ENCODE assay signal across 23 cellular contexts in genomic region chr2:214529514-214529913, GRCh38.
A peak's percentile ranks its signal among the peaks of the same experiment; 100 is the strongest.
DNase-seq lines count a peak whose midpoint lies in the region; ATAC-seq, FAIRE-seq and TF ChIP-seq lines count a peak whose summit lies in the region.
"Had no signal": no experiment of that assay in that cellular context is flagged by ENCODE, and none has a peak within 500 bp of the region (broad histone marks: within the 10 kb centered on the region; RNA-seq: fewer than 3 reads in every experiment).

No MANE protein-coding gene starts in this region.

- H3K9ac ChIP-seq in HepG2 (ENCODE audit: insufficient read depth, low read depth, low read length), result no peak overlapping the region
- H3K9ac ChIP-seq in IMR-90 (ENCODE audit: low read depth, low read length), result no peak overlapping the region
- H3K9ac ChIP-seq in neural progenitor cell, result no peak overlapping the region
- H3K9ac ChIP-seq: BLaER1 had no signal

- no peak overlapping the region for H2AK5ac ChIP-seq in IMR-90 (ENCODE audit: low read depth, low read length)

- TF ChIP-seq POLR2A in HepG2 (IDR thresholded peaks at IDR 0.05; ENCODE audit: insufficient read depth in 1 of 2, low read depth in 2 of 2, low read length in 2 of 2) (no peak), right lobe of liver (IDR thresholded peaks at IDR 0.05) (no peak), IMR-90 (IDR thresholded peaks at IDR 0.05; ENCODE audit: low read depth, low read length) (no peak)

- H3K27ac Mint-ChIP-seq in progenitor cell of endocrine pancreas (peak overlapping the region; percentile 42), neural progenitor cell (no peak overlapping the region)
- H3K27ac Mint-ChIP-seq: CD14-positive monocyte; CD4-positive, alpha-beta memory T cell; CD4-positive, CD25-positive, alpha-beta regulatory T cell; CD8-positive, alpha-beta memory T cell had no signal

- H3K18ac ChIP-seq in IMR-90 (ENCODE audit: low read depth, low read length), result no peak overlapping the region; the same call in 1 of the 2 replicates

- dilution Hi-C loops in IMR-90 (cut with HindIII; ENCODE audit: low sequenced_read_pairs, unreplicated experiment), result no loop called here

- in situ Hi-C loops in HepG2 (cut with HindIII; ENCODE audit: extremely low pct_ligation_motif_present, low pct_unique_long_range_greater_than_20kb) (no loop called here), IMR-90 (cut with MboI; ENCODE audit: low sequenced_read_pairs) (no loop called here)

- no peak overlapping the region for H3K23ac ChIP-seq in IMR-90 (ENCODE audit: low read depth, low read length)

- intact Hi-C loops in HepG2 (cut with micrococcal nuclease; ENCODE audit: unreplicated experiment), result no loop called here
- intact Hi-C loops in right lobe of liver (cut with DNase I), result no loop called here
- intact Hi-C loops in IMR-90 (cut with micrococcal nuclease), result no loop called here
- intact Hi-C loops in PC-9 (cut with micrococcal nuclease; ENCODE audit: unreplicated experiment), result no loop called here

- FAIRE-seq in HepG2 (lab: Jason Lieb, UNC), result no peak
- FAIRE-seq: G401.6, GM12891, GM19239 had no signal

- CTCF ChIA-PET in HepG2 (lab: Yijun Ruan, JAX; ENCODE audit: low intra/inter-chr PET ratio, low total read pairs), result no interaction called here
- CTCF ChIA-PET in IMR-90 (lab: Yijun Ruan, JAX), result no interaction called here
- CTCF ChIA-PET in PC-9 (lab: Charles Lee), result no interaction called here

- H2BK5ac ChIP-seq in IMR-90 (ENCODE audit: low read depth, low read length, poor library complexity, severe bottlenecking), result no peak overlapping the region

- WGBS in HepG2 (ENCODE audit: low lambda C conversion rate), result 39% methylated on average over 6 of the region's 6 CpGs
- WGBS in right lobe of liver (ENCODE audit: insufficient coverage, low coverage, low lambda C conversion rate, missing lambda C conversion rate), result 53% methylated on average over 6 of the region's 6 CpGs
- WGBS in IMR-90 (ENCODE audit: extremely low coverage in 2 of 2, insufficient read length in 1 of 2), 2 experiments, result no CpG with 5 or more reads among the region's 6 CpGs

- TF ChIP-seq EP300 in HepG2 (IDR thresholded peaks at IDR 0.05; ENCODE audit: low read depth in 2 of 2, low read length in 2 of 2) (no peak), HepG2 (CRISPR knock-in tag; IDR thresholded peaks at IDR 0.05; ENCODE audit: borderline replicate concordance) (no peak)

- no peak overlapping the region for H2AK9ac ChIP-seq in IMR-90 (replicated peaks; ENCODE audit: low read depth, low read length, poor library complexity)

- H3K4me1 Mint-ChIP-seq in progenitor cell of endocrine pancreas (ENCODE audit: low read depth) (peaks cover 5% of the 10 kb centered on the region), neural progenitor cell (no peaks in the 10 kb centered on the region)
- H3K4me1 Mint-ChIP-seq: CD14-positive monocyte; CD4-positive, alpha-beta memory T cell; CD4-positive, CD25-positive, alpha-beta regulatory T cell; CD8-positive, alpha-beta memory T cell had no signal

- H3K4me3 ChIP-seq in HepG2 (replicated peaks in 1 of 3; ENCODE audit: insufficient read depth in 1 of 3, low read depth in 2 of 3, low read length in 3 of 3) (no peak overlapping the region), right lobe of liver (no peak overlapping the region), IMR-90 (ENCODE audit: insufficient read depth, low read depth, low read length) (no peak overlapping the region), PC-9 (no peak overlapping the region), neural progenitor cell (no peak overlapping the region)
- H3K4me3 ChIP-seq: BLaER1 had no signal

- H3K27me3 ChIP-seq in HepG2 (ENCODE audit: control insufficient read depth in 1 of 2, insufficient read depth in 2 of 2, low read length in 2 of 2), result no peaks in the 10 kb centered on the region
- no peaks in the 10 kb centered on the region for H3K27me3 ChIP-seq in right lobe of liver
- H3K27me3 ChIP-seq in IMR-90 (ENCODE audit: control insufficient read depth, insufficient read depth, low read length), result no peaks in the 10 kb centered on the region
- H3K27me3 ChIP-seq in PC-9 (ENCODE audit: insufficient read depth, low read depth), result no peaks in the 10 kb centered on the region
- H3K27me3 ChIP-seq in neural progenitor cell, result no peaks in the 10 kb centered on the region
- H3K27me3 ChIP-seq: BE2C, BLaER1 had no signal

- no peak overlapping the region for H2BK120ac ChIP-seq in IMR-90 (ENCODE audit: low read depth, low read length)

- H4K5ac ChIP-seq in IMR-90 (ENCODE audit: low read depth, low read length), result no peak overlapping the region

- H2BK15ac ChIP-seq in IMR-90 (ENCODE audit: low read depth, low read length), result no peak overlapping the region

- no peak overlapping the region for H2AFZ ChIP-seq in HepG2 (ENCODE audit: low read length)
- H2AFZ ChIP-seq in IMR-90 (replicated peaks; ENCODE audit: low read length, poor library complexity), result no peak overlapping the region
- H2AFZ ChIP-seq in PC-9, result 0 out of 2 replicates have a peak overlapping the region, but pooled peaks have one; percentile 46
- no peak overlapping the region for H2AFZ ChIP-seq in neural progenitor cell (replicated peaks)

- H3K9me3 Mint-ChIP-seq in progenitor cell of endocrine pancreas (ENCODE audit: low read depth) (peaks cover 4% of the 10 kb centered on the region), neural progenitor cell (no peaks in the 10 kb centered on the region)
- H3K9me3 Mint-ChIP-seq: CD4-positive, CD25-positive, alpha-beta regulatory T cell; CD8-positive, alpha-beta memory T cell had no signal

- 0 out of 2 replicates have a peak, but pooled peaks cover 2% of the 10 kb centered on the region for H3K9me1 ChIP-seq in IMR-90 (ENCODE audit: insufficient read depth, low read length)

- no peak overlapping the region for H2BK20ac ChIP-seq in IMR-90 (ENCODE audit: low read depth, low read length)

- H3K4me1 ChIP-seq in HepG2 (ENCODE audit: insufficient read depth, low read length) (no peaks in the 10 kb centered on the region), right lobe of liver (no peaks in the 10 kb centered on the region), IMR-90 (ENCODE audit: control insufficient read depth, insufficient read depth, low read length) (peaks cover 9% of the 10 kb centered on the region), PC-9 (replicated peaks; ENCODE audit: insufficient read depth) (no peaks in the 10 kb centered on the region), neural progenitor cell (no peaks in the 10 kb centered on the region)
- H3K4me1 ChIP-seq: BLaER1 had no signal

- no peaks in the 10 kb centered on the region for H3K9me3 ChIP-seq in HepG2 (ENCODE audit: low read length)
- H3K9me3 ChIP-seq in right lobe of liver, result no peaks in the 10 kb centered on the region
- H3K9me3 ChIP-seq in IMR-90 (ENCODE audit: control insufficient read depth, insufficient read depth, low read length), result no peaks in the 10 kb centered on the region
- no peaks in the 10 kb centered on the region; the same call in 1 of the 2 replicates for H3K9me3 ChIP-seq in PC-9 (ENCODE audit: insufficient read depth, low read depth)
- no peaks in the 10 kb centered on the region for H3K9me3 ChIP-seq in neural progenitor cell (ENCODE audit: low read depth)
- H3K9me3 ChIP-seq: BE2C, BLaER1 had no signal

- no peak overlapping the region for H4K91ac ChIP-seq in IMR-90 (ENCODE audit: insufficient read depth, low read depth, low read length)

- TF ChIP-seq RAD21 in HepG2 (CRISPR knock-in tag; IDR thresholded peaks at IDR 0.05), result no peak
- no peak for TF ChIP-seq RAD21 in IMR-90 (IDR thresholded peaks at IDR 0.05; ENCODE audit: low read length)

- TF ChIP-seq CTCF in HepG2 (CRISPR knock-in tag; IDR thresholded peaks at IDR 0.05) (no peak), right lobe of liver (IDR thresholded peaks at IDR 0.05) (no peak), IMR-90 (conservative IDR thresholded peaks at IDR 0.05; ENCODE audit: low read depth, low read length) (no peak), PC-9 (conservative IDR thresholded peaks at IDR 0.05) (no peak), progenitor cell of endocrine pancreas (IDR thresholded peaks at IDR 0.05; ENCODE audit: unreplicated experiment) (no peak), neural progenitor cell (IDR thresholded peaks at IDR 0.05) (no peak)

- BruUV-seq in HepG2 (replicated peaks; lab: Mats Ljungman, UMichigan), result no TSS peak
- BruUV-seq in IMR-90 (replicated peaks; lab: Mats Ljungman, UMichigan), result no TSS peak
- no TSS peak for BruUV-seq in PC-9 (replicated peaks; lab: Mats Ljungman, UMichigan)

- DNase-seq in HepG2 (ENCODE audit: low spot score), result no peak
- no peak for DNase-seq in right lobe of liver
- DNase-seq in IMR-90, result no peak
- no peak for DNase-seq in PC-9
- no peak for DNase-seq in progenitor cell of endocrine pancreas (ENCODE audit: low spot score, unreplicated experiment)
- no peak for DNase-seq in OCI-M2 (lab: John Stamatoyannopoulos, UW; ENCODE audit: unreplicated experiment)
- DNase-seq in neural progenitor cell (ENCODE audit: low spot score), result no peak
- DNase-seq: ACHN; BE2C; C1 segment of cervical spinal cord; CD4-positive, alpha-beta memory T cell; CD4-positive, CD25-positive, alpha-beta regulatory T cell; CD8-positive, alpha-beta memory T cell; COR-L47; DMS79 treated with DMSO at 0.1 percent for 48 hours; GF-D8 had no signal

- H3K36me3 ChIP-seq in HepG2 (replicated peaks in 1 of 2; ENCODE audit: control insufficient read depth in 1 of 2, insufficient read depth in 2 of 2, low read length in 2 of 2), result no peaks in the 10 kb centered on the region
- H3K36me3 ChIP-seq in right lobe of liver, result no peaks in the 10 kb centered on the region
- no peaks in the 10 kb centered on the region for H3K36me3 ChIP-seq in IMR-90 (ENCODE audit: control insufficient read depth, insufficient read depth, low read length)
- H3K36me3 ChIP-seq in PC-9 (ENCODE audit: low read depth), result no peaks in the 10 kb centered on the region
- no peaks in the 10 kb centered on the region for H3K36me3 ChIP-seq in neural progenitor cell
- H3K36me3 ChIP-seq: BE2C, BLaER1 had no signal

- no peak overlapping the region for H3K56ac ChIP-seq in IMR-90 (ENCODE audit: extremely low read depth, insufficient read depth, low read length)

- H3K27me3 Mint-ChIP-seq in progenitor cell of endocrine pancreas (no peaks in the 10 kb centered on the region), neural progenitor cell (ENCODE audit: insufficient read depth, low read depth) (no peaks in the 10 kb centered on the region)
- H3K27me3 Mint-ChIP-seq: CD4-positive, alpha-beta memory T cell; CD4-positive, CD25-positive, alpha-beta regulatory T cell; CD8-positive, alpha-beta memory T cell had no signal

- H3K79me2 ChIP-seq in HepG2 (ENCODE audit: insufficient read depth, low read length), result no peaks in the 10 kb centered on the region
- H3K79me2 ChIP-seq in PC-9 (ENCODE audit: low read depth), result no peaks in the 10 kb centered on the region
- H3K79me2 ChIP-seq in neural progenitor cell (ENCODE audit: low read depth), result no peaks in the 10 kb centered on the region

- ATAC-seq in HepG2 (no peak), right lobe of liver (no peak), IMR-90 (ENCODE audit: low read depth) (no peak), HG03432 (IDR thresholded peaks at IDR 0.05; ENCODE audit: unreplicated experiment) (no peak)

- no peak overlapping the region for H3K14ac ChIP-seq in IMR-90 (replicated peaks; ENCODE audit: low read depth, low read length)

- H4K20me1 ChIP-seq in HepG2 (ENCODE audit: insufficient read depth, low read length), result no peaks in the 10 kb centered on the region
- no peaks in the 10 kb centered on the region for H4K20me1 ChIP-seq in IMR-90 (ENCODE audit: insufficient read depth, low read length)
- no peaks in the 10 kb centered on the region for H4K20me1 ChIP-seq in PC-9 (ENCODE audit: insufficient read depth)
- no peaks in the 10 kb centered on the region for H4K20me1 ChIP-seq in neural progenitor cell (ENCODE audit: low read depth)
- H4K20me1 ChIP-seq: BLaER1 had no signal

- H3K4ac ChIP-seq in IMR-90 (ENCODE audit: low read depth, low read length), result no peak overlapping the region

- H3F3A ChIP-seq in PC-9 (ENCODE audit: insufficient read depth, low read depth) (no peaks in the 10 kb centered on the region), neural progenitor cell (ENCODE audit: low read depth) (no peaks in the 10 kb centered on the region)

- H3K79me1 ChIP-seq in IMR-90 (ENCODE audit: low read depth in 1 of 2, low read length in 2 of 2), result no peaks in the 10 kb centered on the region

- no peaks in the 10 kb centered on the region for H3K9me2 ChIP-seq in PC-9 (ENCODE audit: insufficient read depth)

- no peak overlapping the region for H4K8ac ChIP-seq in IMR-90 (ENCODE audit: low read depth in 2 of 2, low read length in 2 of 2)

- no peak overlapping the region for H3K4me2 ChIP-seq in HepG2 (ENCODE audit: low read depth, low read length)
- H3K4me2 ChIP-seq in IMR-90 (ENCODE audit: low read depth, low read length), result no peak overlapping the region
- no peak overlapping the region for H3K4me2 ChIP-seq in PC-9
- H3K4me2 ChIP-seq in neural progenitor cell, result no peak overlapping the region
- H3K4me2 ChIP-seq: BLaER1 had no signal

- no peak overlapping the region for H3K4me3 Mint-ChIP-seq in progenitor cell of endocrine pancreas (ENCODE audit: low read depth)
- no peak overlapping the region for H3K4me3 Mint-ChIP-seq in neural progenitor cell
- H3K4me3 Mint-ChIP-seq: CD14-positive monocyte; CD4-positive, alpha-beta memory T cell; CD4-positive, CD25-positive, alpha-beta regulatory T cell; CD8-positive, alpha-beta memory T cell had no signal

- POLR2A ChIA-PET in HepG2 (lab: Yijun Ruan, JAX) (no interaction called here), IMR-90 (lab: Charles Lee; ENCODE audit: unreplicated experiment) (no interaction called here), PC-9 (lab: Charles Lee; ENCODE audit: unreplicated experiment) (no interaction called here)

- H3K36me3 Mint-ChIP-seq in progenitor cell of endocrine pancreas (ENCODE audit: insufficient read depth) (no peaks in the 10 kb centered on the region), neural progenitor cell (no peaks in the 10 kb centered on the region)
- H3K36me3 Mint-ChIP-seq: CD14-positive monocyte; CD4-positive, alpha-beta memory T cell; CD4-positive, CD25-positive, alpha-beta regulatory T cell; CD8-positive, alpha-beta memory T cell had no signal

- H3K27ac ChIP-seq in HepG2 (ENCODE audit: extremely low read length, insufficient read depth, low read length), result no peak overlapping the region
- H3K27ac ChIP-seq in right lobe of liver, result no peak overlapping the region
- H3K27ac ChIP-seq in IMR-90 (ENCODE audit: insufficient read depth, low read length), result no peak overlapping the region
- H3K27ac ChIP-seq in PC-9, result no peak overlapping the region
- H3K27ac ChIP-seq in neural progenitor cell, result no peak overlapping the region
- H3K27ac ChIP-seq: 22Rv1, BLaER1 had no signal
